Comparison of ENCODE assay signal across 8 cellular contexts in the genomic region with DNA sequence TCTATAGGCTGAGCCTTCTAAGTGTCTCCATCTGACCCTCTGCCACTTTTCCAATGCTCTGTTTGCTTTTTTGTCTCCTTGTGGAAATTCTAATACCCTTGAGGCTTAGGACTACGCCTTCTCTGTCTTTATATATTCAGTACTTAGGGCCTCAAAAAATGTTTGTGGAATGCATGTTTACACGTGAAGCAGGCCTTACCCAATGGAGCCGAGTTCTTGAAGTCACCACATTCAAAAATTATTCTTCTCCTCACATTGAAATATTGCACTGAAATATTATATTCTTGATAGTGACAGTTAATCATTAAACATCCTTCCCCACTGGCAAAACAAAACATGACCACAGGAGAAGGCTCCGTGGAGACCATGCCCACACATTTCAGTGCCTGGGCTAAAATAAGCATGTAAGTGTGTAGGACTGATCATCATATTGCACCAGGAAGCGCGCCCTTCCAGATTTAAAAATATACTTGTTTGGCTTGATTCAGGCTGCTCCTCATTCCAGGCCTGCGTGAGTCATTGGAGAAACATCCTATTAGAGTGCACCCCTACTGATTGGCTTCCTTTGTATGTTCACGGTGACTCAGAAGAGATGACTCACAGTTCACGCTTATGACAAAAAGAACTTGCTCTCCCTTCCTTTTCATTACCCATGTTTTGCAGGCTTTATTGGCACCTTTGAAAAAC.
DNase-seq lines count a peak whose midpoint lies in the region; ATAC-seq, FAIRE-seq and TF ChIP-seq lines count a peak whose summit lies in the region.

No MANE protein-coding gene starts in this region.

- FAIRE-seq in pancreas (lab: Jason Lieb, UNC) (peak; percentile 92), urothelium cell line (lab: Jason Lieb, UNC) (peak; percentile 94)

- H3K36me3 ChIP-seq in H7 (replicated peaks; ENCODE audit: control insufficient read depth, insufficient read depth, low read length) (no peaks in the 10 kb centered on the region), pancreas (no peaks in the 10 kb centered on the region)

- H3K4me3 ChIP-seq in H7 (ENCODE audit: insufficient read depth, low read depth, low read length) (no peak overlapping the region), pancreas (no peak overlapping the region)

- peaks cover 7 to 18% (median 14%) of the 10 kb centered on the region in 3 donors for H3K4me1 ChIP-seq in pancreas

- no peak for TF ChIP-seq CTCF in pancreas (IDR thresholded peaks at IDR 0.05)

- H3K27ac ChIP-seq in pancreas = peak overlapping the region; percentile 47 to 83 (median 73)

- ATAC-seq in pancreas = peak; percentile 99 to 100 (median 100)
- no peak for ATAC-seq in GM21529 (IDR thresholded peaks at IDR 0.05; ENCODE audit: unreplicated experiment)

- H3K27me3 ChIP-seq in H7 (ENCODE audit: control insufficient read depth, insufficient read depth, low read length) = no peaks in the 10 kb centered on the region
- H3K27me3 ChIP-seq in pancreas = no peaks in the 10 kb centered on the region

- DNase-seq in H7 (peak; percentile 18), NCI-H69 (lab: John Stamatoyannopoulos, UW) (peak; percentile 98), globus pallidus (ENCODE audit: low spot score) (peak; percentile 59), pancreas (peak in 4 of 6 donors; percentile 61 to 84 (median 78)), urothelium cell line (ENCODE audit: low spot score) (peak; percentile 95), NCI-H524 treated with DMSO at 0.1 percent for 48 hours (lab: John Stamatoyannopoulos, UW) (no peak)
- peak; percentile 37 for DNase-seq in activated naive CD4-positive, alpha-beta T cell treated with anti-CD3 and anti-CD28 coated beads, Interleukin-2, amount 50 U/mL, for 16 hours

- H3K9me3 ChIP-seq in pancreas = no peaks in the 10 kb centered on the region

- intact Hi-C loops in pancreas (cut with DNase I) = no loop called here

- WGBS in pancreas, 2 donors = 13 to 15% methylated on average over 9 of the region's 9 CpGs
